8 cellular contexts compared by ENCODE assay signal in the genomic region with DNA sequence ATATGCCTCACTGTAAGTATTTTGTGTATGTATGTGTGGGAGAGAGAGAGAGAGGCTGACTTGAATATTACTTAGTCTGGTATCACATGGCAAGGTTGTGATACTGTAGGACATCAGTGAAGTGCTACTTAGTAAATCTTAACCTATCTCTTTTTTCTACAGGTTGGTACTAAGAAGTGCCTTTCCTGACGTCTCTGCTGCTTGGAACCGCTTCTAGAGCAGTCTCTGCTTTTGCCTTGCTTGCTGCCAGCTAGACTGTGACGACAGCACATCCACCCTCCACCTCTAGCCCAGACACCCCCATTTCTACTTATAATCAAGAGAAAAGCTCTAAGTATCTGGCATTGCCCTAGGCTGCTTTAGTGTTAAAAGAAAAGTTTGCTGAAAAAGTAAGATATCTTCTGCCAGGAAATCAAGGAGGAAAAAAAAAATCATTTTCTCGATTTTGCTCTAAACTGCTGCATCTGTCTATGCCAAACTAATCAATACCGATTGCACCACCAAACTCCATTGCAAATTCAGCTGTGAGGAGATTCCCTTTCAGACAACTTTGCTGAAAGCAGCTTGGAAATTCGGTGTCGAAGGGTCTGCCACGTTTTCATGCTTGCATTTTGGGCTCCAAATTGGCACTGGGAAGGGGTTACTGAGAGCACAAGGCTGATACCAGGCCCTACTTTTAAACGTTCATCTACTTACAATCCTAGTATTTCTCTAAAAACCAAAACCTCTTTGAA. TPM values are rescaled to one million over a fixed set of nuclear protein-coding genes. Genes with fewer than 3 reads are reported as not detected.
DNase-seq lines count a peak whose midpoint lies in the region; ATAC-seq, FAIRE-seq and TF ChIP-seq lines count a peak whose summit lies in the region.

No MANE protein-coding gene starts in this region.

- no peaks in the 10 kb centered on the region for H3K9me3 ChIP-seq in CD4-positive, alpha-beta memory T cell (ENCODE audit: control insufficient read depth in 1 of 2, low read length in 2 of 2)
- H3K9me3 ChIP-seq in HepG2 (ENCODE audit: low read length) = no peaks in the 10 kb centered on the region
- no peaks in the 10 kb centered on the region for H3K9me3 ChIP-seq in vagina

- H3K27me3 ChIP-seq in CD4-positive, alpha-beta memory T cell (ENCODE audit: insufficient read depth, low read length) = no peaks in the 10 kb centered on the region
- no peaks in the 10 kb centered on the region for H3K27me3 ChIP-seq in HepG2 (ENCODE audit: control insufficient read depth in 1 of 2, insufficient read depth in 2 of 2, low read length in 2 of 2)
- H3K27me3 ChIP-seq in vagina = no peaks in the 10 kb centered on the region

- peaks cover 19% of the 10 kb centered on the region for H3K36me3 ChIP-seq in CD4-positive, alpha-beta memory T cell (ENCODE audit: insufficient read depth, low read length)
- H3K36me3 ChIP-seq in HepG2 (replicated peaks in 1 of 2; ENCODE audit: control insufficient read depth in 1 of 2, insufficient read depth in 2 of 2, low read length in 2 of 2) = peaks cover 1 to 3% of the 10 kb centered on the region in 2 experiments; a peak in 1 of 5 replicates
- no peaks in the 10 kb centered on the region for H3K36me3 ChIP-seq in vagina

- TSS peak; percentile 60 for BruUV-seq in HepG2 (replicated peaks; lab: Mats Ljungman, UMichigan)

- no peak for TF ChIP-seq RAD21 in HepG2 (CRISPR knock-in tag; IDR thresholded peaks at IDR 0.05)

- intact Hi-C loops in CD4-positive, alpha-beta memory T cell (cut with micrococcal nuclease) = loop anchor here (1.0 kb wide), 1 partner anchor 8 kb away; no protein-coding TSS in a partner anchor
- intact Hi-C loops in HepG2 (cut with micrococcal nuclease; ENCODE audit: unreplicated experiment) = no loop called here
- intact Hi-C loops in vagina (cut with DNase I) = no loop called here

- H3K4me3 ChIP-seq in CD4-positive, alpha-beta memory T cell (ENCODE audit: low read length in 2 of 2) = peak overlapping the region; percentile 12 to 23
- H3K4me3 ChIP-seq in astrocyte of the cerebellum (ENCODE audit: low read depth, low read length) (peak overlapping the region; percentile 34), HepG2 (replicated peaks in 1 of 3; ENCODE audit: insufficient read depth in 1 of 3, low read depth in 2 of 3, low read length in 3 of 3) (peak overlapping the region; percentile 39 to 70 (median 46)), vagina (peak overlapping the region; percentile 30 to 47)

- peak overlapping the region; percentile 88 to 97 (median 92) for H3K27ac Mint-ChIP-seq in CD4-positive, alpha-beta memory T cell

- peak overlapping the region; percentile 54 for H3K27ac ChIP-seq in CD4-positive, alpha-beta memory T cell (ENCODE audit: low read depth, low read length)
- H3K27ac ChIP-seq in HepG2 (ENCODE audit: extremely low read length, insufficient read depth, low read length) (peak overlapping the region; percentile 97), vagina (peak overlapping the region; percentile 64)

- DNase-seq in CD4-positive, alpha-beta memory T cell = peak in 4 of 5 donors; percentile 64 to 85 (median 68)
- DNase-seq in astrocyte of the cerebellum (ENCODE audit: low read depth) = no peak
- no peak for DNase-seq in HepG2 (ENCODE audit: low spot score)
- no peak for DNase-seq in vagina (ENCODE audit: extremely low spot score in 2 of 2)
- no peak for DNase-seq in KG1 (lab: John Stamatoyannopoulos, UW)
- DNase-seq in NCI-H526 (lab: John Stamatoyannopoulos, UW) = no peak

- H3K9ac ChIP-seq in HepG2 (ENCODE audit: insufficient read depth, low read depth, low read length) = peak overlapping the region; percentile 89

- 40% methylated on average over 9 of the region's 9 CpGs for WGBS in HepG2 (ENCODE audit: low lambda C conversion rate)

- H3K4me1 ChIP-seq in CD4-positive, alpha-beta memory T cell (ENCODE audit: insufficient read depth, low read length) = peaks cover 100% of the 10 kb centered on the region
- H3K4me1 ChIP-seq in HepG2 (ENCODE audit: insufficient read depth, low read length) = peaks cover 84% of the 10 kb centered on the region
- peaks cover 90% of the 10 kb centered on the region for H3K4me1 ChIP-seq in vagina

- peak overlapping the region; percentile 64 to 87 (median 78) for H3K4me3 Mint-ChIP-seq in CD4-positive, alpha-beta memory T cell

- peaks cover 21 to 61% of the 10 kb centered on the region in 2 donors for H3K36me3 Mint-ChIP-seq in CD4-positive, alpha-beta memory T cell

- H3K4me1 Mint-ChIP-seq in CD4-positive, alpha-beta memory T cell = peaks cover 66 to 87% (median 77%) of the 10 kb centered on the region in 4 donors

- POLR2A ChIA-PET in CD4-positive, alpha-beta memory T cell (lab: Charles Lee; ENCODE audit: partially characterized antibody) = interaction anchor here (0.8 to 4.9 kb wide), 18 partner anchors 9 to 116 kb away, joined by 3 to 32 read pairs (median 6); a partner anchor contains a TSS
- POLR2A ChIA-PET in HepG2 (lab: Yijun Ruan, JAX) = interaction anchor here (1.0 to 2.2 kb wide), 3 partner anchors 9 to 31 kb away, joined by 3 to 17 read pairs (median 4); a partner anchor contains a TSS

- no peak for FAIRE-seq in HepG2 (lab: Jason Lieb, UNC)

- CTCF ChIA-PET in CD4-positive, alpha-beta memory T cell (lab: Charles Lee; ENCODE audit: partially characterized antibody) = interaction anchor here (1.0 to 3.5 kb wide), 5 partner anchors 10 to 116 kb away, joined by 3 to 9 read pairs (median 3); no protein-coding TSS in a partner anchor
- CTCF ChIA-PET in HepG2 (lab: Yijun Ruan, JAX; ENCODE audit: low intra/inter-chr PET ratio, low total read pairs) = no interaction called here

- ATAC-seq in HG03442 (IDR thresholded peaks at IDR 0.05; ENCODE audit: unreplicated experiment) = peak; percentile 6
- ATAC-seq in HepG2 = peak; percentile 26; the same call in 2 of the 3 replicates
- ATAC-seq in HG03175 (IDR thresholded peaks at IDR 0.05; ENCODE audit: unreplicated experiment) = no peak

- no peak overlapping the region for H2AFZ ChIP-seq in HepG2 (ENCODE audit: low read length)

- H3K9me3 Mint-ChIP-seq in CD4-positive, alpha-beta memory T cell = no peaks in the 10 kb centered on the region

- H4K20me1 ChIP-seq in HepG2 (ENCODE audit: insufficient read depth, low read length) = no peaks in the 10 kb centered on the region; the same call in 1 of the 2 replicates

- peaks cover 90% of the 10 kb centered on the region for H3K79me2 ChIP-seq in HepG2 (ENCODE audit: insufficient read depth, low read length)

- no peak for TF ChIP-seq CTCF in astrocyte of the cerebellum (IDR thresholded peaks at IDR 0.05; ENCODE audit: low read depth, low read length, missing control alignments)
- TF ChIP-seq CTCF in HepG2 (CRISPR knock-in tag; IDR thresholded peaks at IDR 0.05) = no peak
- TF ChIP-seq CTCF in vagina (IDR thresholded peaks at IDR 0.05) = no peak

- H3K27me3 Mint-ChIP-seq in CD4-positive, alpha-beta memory T cell = no peaks in the 10 kb centered on the region

- H3K4me2 ChIP-seq in HepG2 (ENCODE audit: low read depth, low read length) = peak overlapping the region; percentile 88

- TF ChIP-seq POLR2A in HepG2 (IDR thresholded peaks at IDR 0.05; ENCODE audit: insufficient read depth in 1 of 2, low read depth in 2 of 2, low read length in 2 of 2) (no peak), vagina (IDR thresholded peaks at IDR 0.05) (no peak)

- TF ChIP-seq EP300 in HepG2 (IDR thresholded peaks at IDR 0.05; ENCODE audit: low read depth in 2 of 2, low read length in 2 of 2) (no peak), HepG2 (CRISPR knock-in tag; IDR thresholded peaks at IDR 0.05; ENCODE audit: borderline replicate concordance) (no peak)

- in situ Hi-C loops in astrocyte of the cerebellum (cut with HindIII; ENCODE audit: low sequenced_read_pairs) (no loop called here), HepG2 (cut with HindIII; ENCODE audit: extremely low pct_ligation_motif_present, low pct_unique_long_range_greater_than_20kb) (no loop called here)

TF ChIP-seq in HepG2, 621 proteins besides CTCF, POLR2A, EP300 and RAD21 (continues in another document):
- TF ChIP-seq ZNF567 (CRISPR knock-in tag; IDR thresholded peaks at IDR 0.05; ENCODE audit: borderline replicate concordance) (0 out of 2 replicates have a peak, but pooled peaks have one; percentile 20), ZSCAN9 (CRISPR knock-in tag; IDR thresholded peaks at IDR 0.05; ENCODE audit: borderline replicate concordance) (no peak), CEBPG (CRISPR knock-in tag; IDR thresholded peaks at IDR 0.05) (0 out of 2 replicates have a peak, but pooled peaks have one; percentile 18), ZFY (CRISPR knock-in tag; IDR thresholded peaks at IDR 0.05) (peak; percentile 14; the same call in 1 of the 2 replicates)

RNA-seq across cellular contexts. Expression of a gene that starts 30.7 kb away (rescaled TPM):
- total RNA-seq in CD4-positive, alpha-beta memory T cell = 100 to 1,000 TPM; 420 to 430 TPM
- 100 to 1,000 TPM; 289 to 302 TPM for polyA plus RNA-seq in CD4-positive, alpha-beta memory T cell
- total RNA-seq in HepG2 (2016; rRNA removed; fragmentation: Illumina TruSeq; extraction: Trizol) (55.4 TPM in 2 replicates), vagina (311 TPM)
- total RNA-seq in HepG2 (2016; cell fraction: cytosol; rRNA removed; fragmentation: Illumina TruSeq; extraction: Trizol; ENCODE audit: low read depth) = 8.2 and 11.3 TPM in 2 replicates
- total RNA-seq in HepG2 (2016; cell fraction: insoluble cytoplasmic fraction; rRNA removed; fragmentation: Illumina TruSeq; extraction: Trizol) = 50.3 and 56.4 TPM in 2 replicates
- total RNA-seq in HepG2 (2016; cell fraction: membrane; rRNA removed; fragmentation: Illumina TruSeq; extraction: Trizol) = 19.1 and 21.6 TPM in 2 replicates
- total RNA-seq in HepG2 (2016; cell fraction: nucleus; rRNA removed; fragmentation: Illumina TruSeq; extraction: Trizol) = 106 and 117 TPM in 2 replicates
- polyA plus RNA-seq in HepG2 (2011; rRNA removed) = 19.3 and 27.1 TPM in 2 replicates
- 23.1 and 24.2 TPM in 2 replicates for polyA plus RNA-seq in HepG2 (2011; cell fraction: cytosol; rRNA removed)
- polyA plus RNA-seq in HepG2 (2011; cell fraction: nucleus; rRNA removed) = 28.6 and 31.4 TPM in 2 replicates
- polyA plus RNA-seq in HepG2 (2012) = 16.4 and 17.7 TPM in 2 replicates
- polyA plus RNA-seq in HepG2 (2016; cell fraction: cytosol; fragmentation: Illumina TruSeq; extraction: Trizol; ENCODE audit: low read depth) = 1.4 and 1.5 TPM in 2 replicates
- polyA plus RNA-seq in HepG2 (2016; cell fraction: insoluble cytoplasmic fraction; fragmentation: Illumina TruSeq; extraction: Trizol; ENCODE audit: low read depth) = 35.7 and 36.6 TPM in 2 replicates
- polyA plus RNA-seq in HepG2 (2016; cell fraction: membrane; fragmentation: Illumina TruSeq; extraction: Trizol; ENCODE audit: low read depth) = 6.8 TPM in 2 replicates
- polyA plus RNA-seq in HepG2 (2016; cell fraction: nucleus; fragmentation: Illumina TruSeq; extraction: Trizol; ENCODE audit: insufficient read depth, low read depth) = 41.8 and 44.0 TPM in 2 replicates
- 130 and 203 TPM in 2 replicates for polyA minus RNA-seq in HepG2 (2011; rRNA and poly(A)+ RNA removed; ENCODE audit: low replicate concordance)
- 59.9 and 63.4 TPM in 2 replicates for polyA minus RNA-seq in HepG2 (2011; cell fraction: cytosol; rRNA and poly(A)+ RNA removed)
- 167 and 169 TPM in 2 replicates for polyA minus RNA-seq in HepG2 (2011; cell fraction: nucleus; rRNA and poly(A)+ RNA removed)

Comparison
In these comparisons a context has a peak if more than half of its experiments do, and no peak if none do; other contexts are left out.
1. DNase-seq: peak in CD4-positive, alpha-beta memory T cell (4 of 5); none in astrocyte of the cerebellum (single experiment), HepG2 (single experiment), vagina (0 of 2), KG1 (single experiment) and NCI-H526 (0 of 2).
2. Peak in every context shown above with its lines, with median percentiles within 50 percentile points of each other: H3K27ac ChIP-seq and H3K4me3 ChIP-seq.